8 cellular contexts compared by ENCODE assay signal in the genomic region with DNA sequence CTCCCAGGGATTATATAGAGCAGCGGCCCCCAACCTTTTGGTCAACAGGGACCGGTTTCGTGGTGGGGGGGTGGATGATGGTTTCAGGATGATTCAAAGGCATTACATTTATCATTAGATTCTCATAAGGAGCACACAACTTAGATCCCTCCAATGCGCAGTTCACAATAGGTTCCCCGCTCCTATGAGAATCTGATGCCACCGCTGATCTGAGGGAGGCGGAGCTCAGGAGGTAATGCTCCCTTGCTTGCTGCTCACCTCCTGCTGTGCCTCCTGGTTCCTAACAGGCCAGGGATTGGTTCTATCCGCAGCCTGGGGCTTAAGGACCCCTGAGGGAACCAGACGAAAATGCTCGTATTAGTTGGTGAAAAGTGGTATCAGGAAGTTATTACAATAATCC. TPM values are rescaled to one million over a fixed set of nuclear protein-coding genes. Genes with fewer than 3 reads are reported as not detected.
A peak's percentile ranks its signal among the peaks of the same experiment; 100 is the strongest.
DNase-seq lines count a peak whose midpoint lies in the region; ATAC-seq and TF ChIP-seq lines count a peak whose summit lies in the region.

No MANE protein-coding gene starts in this region.

- H3K4me3 ChIP-seq in BE2C (ENCODE audit: low read depth, low read length) = peak overlapping the region; percentile 99

- no peaks in the 10 kb centered on the region for H3K4me1 ChIP-seq in BE2C

- peaks cover 18% of the 10 kb centered on the region for H3K36me3 ChIP-seq in BE2C

- no peak for ATAC-seq in HG02981 (IDR thresholded peaks at IDR 0.05; ENCODE audit: unreplicated experiment)

- DNase-seq in BE2C (peak; percentile 68), HUDEP-2 (lab: John Stamatoyannopoulos, UW; ENCODE audit: unreplicated experiment in 76 of 76) (peak in 65 of 76 experiments; percentile 6 to 72 (median 41)), NCI-H82 treated with DMSO at 0.1 percent for 48 hours (lab: John Stamatoyannopoulos, UW; ENCODE audit: unreplicated experiment) (peak; percentile 50), glomerular visceral epithelial cell (ENCODE audit: extremely low spot score) (peak; percentile 68), retina (peak; percentile 81), dedifferentiated amniotic fluid mesenchymal stem cell (ENCODE audit: extremely low spot score) (no peak)
- DNase-seq in activated T-cell treated with anti-CD3 and anti-CD28 coated beads, Interleukin-2, amount 50 U/mL, for 1 hour = peak; percentile 27

- TF ChIP-seq CTCF in BE2C (IDR thresholded peaks at IDR 0.05; ENCODE audit: low read depth, low read length) = no peak

- H3K9me3 ChIP-seq in BE2C = peaks cover 8% of the 10 kb centered on the region

- no peaks in the 10 kb centered on the region for H3K27me3 ChIP-seq in BE2C

RNA-seq across cellular contexts. Expression of gene HACD2, which starts 1.3 kb away (rescaled TPM):
- 42.2 TPM for polyA plus RNA-seq in BE2C (2012; ENCODE audit: insufficient read depth, insufficient read length, low read depth)
